ENCODE assay signal across 13 cellular contexts in the genomic region with DNA sequence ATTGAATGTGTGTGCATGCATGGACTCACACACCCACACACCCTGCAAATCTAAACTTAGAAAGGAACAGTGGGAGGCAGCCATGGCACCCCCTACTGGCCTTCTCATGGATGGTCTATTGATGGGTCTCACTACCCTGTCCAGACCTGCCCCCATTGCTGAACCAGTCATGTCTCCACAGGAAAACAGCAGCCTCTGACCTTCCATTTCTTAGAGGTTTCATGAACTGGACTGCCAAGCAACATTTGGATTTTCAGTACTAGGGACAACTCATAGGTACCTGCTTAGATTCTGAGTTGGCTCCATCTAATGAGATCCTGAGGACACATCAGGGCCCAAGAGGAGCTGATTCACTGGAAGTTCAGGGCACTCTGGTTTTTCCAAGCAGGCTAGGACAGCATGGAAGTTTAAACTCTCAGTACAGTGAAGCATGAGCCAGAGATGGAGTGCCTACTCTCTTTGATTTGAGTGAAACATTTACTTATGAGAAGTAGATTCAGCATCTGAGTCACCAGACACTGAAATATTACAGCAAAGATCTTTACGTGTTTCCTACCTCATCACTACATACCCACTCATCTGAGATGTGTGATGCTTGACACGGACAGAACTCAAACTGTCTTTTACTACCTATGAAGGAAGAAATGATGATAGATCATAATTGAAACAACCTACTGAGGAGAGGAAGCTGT.
DNase-seq lines count a peak whose midpoint lies in the region; ATAC-seq, FAIRE-seq and TF ChIP-seq lines count a peak whose summit lies in the region.
"Had no signal": no experiment of that assay in that cellular context is flagged by ENCODE, and none has a peak within 500 bp of the region (broad histone marks: within the 10 kb centered on the region; RNA-seq: fewer than 3 reads in every experiment).

No MANE protein-coding gene starts in this region.

- H3K9me3 Mint-ChIP-seq in CD4-positive, CD25-positive, alpha-beta regulatory T cell = peaks cover 3 to 21% (median 15%) of the 10 kb centered on the region in 7 donors

- no peak overlapping the region for H2AK5ac ChIP-seq in trophoblast cell (ENCODE audit: low read length)

- peak overlapping the region; percentile 29 for H2BK12ac ChIP-seq in trophoblast cell (ENCODE audit: low read length)

- H3K4ac ChIP-seq in trophoblast cell (ENCODE audit: low read depth, low read length) = no peak overlapping the region

- H3K36me3 Mint-ChIP-seq in CD4-positive, CD25-positive, alpha-beta regulatory T cell = no peaks in the 10 kb centered on the region

- no peak overlapping the region for H3K4me3 ChIP-seq in CD4-positive, CD25-positive, alpha-beta regulatory T cell (ENCODE audit: low read depth, low read length)
- H3K4me3 ChIP-seq in HFF-Myc (replicated peaks; ENCODE audit: low read depth, low read length) = no peak overlapping the region
- H3K4me3 ChIP-seq in brain microvascular endothelial cell (ENCODE audit: low read depth, low read length) = no peak overlapping the region
- no peak overlapping the region for H3K4me3 ChIP-seq in trophoblast cell (ENCODE audit: low read depth, low read length)

- peak overlapping the region; percentile 2 for H2BK120ac ChIP-seq in trophoblast cell (ENCODE audit: insufficient read depth, low read length, poor library complexity)

- no peak overlapping the region for H2BK5ac ChIP-seq in trophoblast cell (ENCODE audit: low read depth, low read length, poor library complexity)

- peak overlapping the region in 1 of 3 donors; percentile 14 for H3K27ac Mint-ChIP-seq in CD4-positive, CD25-positive, alpha-beta regulatory T cell

- H3K18ac ChIP-seq in trophoblast cell (ENCODE audit: low read length) = no peak overlapping the region

- H3K9me3 ChIP-seq in CD4-positive, CD25-positive, alpha-beta regulatory T cell (ENCODE audit: control insufficient read depth in 2 of 2, low read length in 2 of 2) = peaks cover 5 to 19% of the 10 kb centered on the region in 2 experiments
- H3K9me3 ChIP-seq in trophoblast cell (ENCODE audit: insufficient read depth, low read depth, low read length) = peaks cover 5% of the 10 kb centered on the region
- H3K9me3 ChIP-seq: neutrophil had no signal

- H2AFZ ChIP-seq in trophoblast cell (ENCODE audit: insufficient read depth, low read length, poor library complexity) = no peak overlapping the region

- peaks cover 4 to 19% (median 11%) of the 10 kb centered on the region in 4 donors for H3K4me1 Mint-ChIP-seq in CD4-positive, CD25-positive, alpha-beta regulatory T cell

- H3K27me3 Mint-ChIP-seq in CD4-positive, CD25-positive, alpha-beta regulatory T cell = no peaks in the 10 kb centered on the region

- no peak overlapping the region for H4K12ac ChIP-seq in trophoblast cell (ENCODE audit: low read depth, low read length)

- DNase-seq in CD4-positive, CD25-positive, alpha-beta regulatory T cell = peak in 1 of 3 donors; percentile 28
- DNase-seq in HFF-Myc (ENCODE audit: extremely low read depth, low read depth) = no peak
- peak; percentile 11 for DNase-seq in brain microvascular endothelial cell
- peak; percentile 22 to 48 for DNase-seq in trophoblast cell
- no peak for DNase-seq in HuH-7 (ENCODE audit: low spot score)
- DNase-seq in HTR-8/SVneo (ENCODE audit: insufficient read length, low spot score) = no peak
- DNase-seq: GF-D8, islet precursor cell had no signal

- H3K27ac ChIP-seq in CD4-positive, CD25-positive, alpha-beta regulatory T cell (ENCODE audit: insufficient read depth, low read length, poor library complexity, severe bottlenecking) = no peak overlapping the region
- H3K27ac ChIP-seq in brain microvascular endothelial cell = peak overlapping the region; percentile 88
- no peak overlapping the region for H3K27ac ChIP-seq in trophoblast cell (ENCODE audit: low read depth, low read length)
- H3K27ac ChIP-seq: neutrophil had no signal

- peak overlapping the region; percentile 19 for H4K91ac ChIP-seq in trophoblast cell (ENCODE audit: low read depth, low read length)

- H3K4me3 Mint-ChIP-seq in CD4-positive, CD25-positive, alpha-beta regulatory T cell = peak overlapping the region in 1 of 4 donors; percentile 68

- no peaks in the 10 kb centered on the region for H3K79me2 ChIP-seq in trophoblast cell (ENCODE audit: control insufficient read depth, insufficient read depth, low read length, poor library complexity)

- no peak overlapping the region for H3K9ac ChIP-seq in trophoblast cell (ENCODE audit: low read length)

- H3K36me3 ChIP-seq in CD4-positive, CD25-positive, alpha-beta regulatory T cell (ENCODE audit: control insufficient read depth, insufficient read depth, low read length) = no peaks in the 10 kb centered on the region
- H3K36me3 ChIP-seq in brain microvascular endothelial cell (replicated peaks) = no peaks in the 10 kb centered on the region
- H3K36me3 ChIP-seq in trophoblast cell (ENCODE audit: control insufficient read depth in 1 of 2, insufficient read depth in 2 of 2, low read length in 2 of 2) = peaks cover 2 to 3% of the 10 kb centered on the region in 2 experiments
- H3K36me3 ChIP-seq: neutrophil had no signal

- no CpG with 5 or more reads among the region's 2 CpGs for WGBS in trophoblast cell (ENCODE audit: extremely low coverage, insufficient coverage, insufficient read length)

- in situ Hi-C loops in brain microvascular endothelial cell (cut with HindIII; ENCODE audit: low pct_ligation_motif_present, low sequenced_read_pairs) = no loop called here

- H3K23ac ChIP-seq in trophoblast cell (ENCODE audit: low read length) = no peak overlapping the region

- H3K79me1 ChIP-seq in trophoblast cell (ENCODE audit: low read length) = peaks cover 4% of the 10 kb centered on the region

- H4K8ac ChIP-seq in trophoblast cell (ENCODE audit: low read depth, low read length) = no peak overlapping the region

- peak; percentile 5 for TF ChIP-seq CTCF in HFF-Myc (IDR thresholded peaks at IDR 0.05; ENCODE audit: low read depth, low read length, missing control alignments)
- TF ChIP-seq CTCF in brain microvascular endothelial cell (IDR thresholded peaks at IDR 0.05; ENCODE audit: low read depth, low read length, missing control alignments) = peak; percentile 47

- H3K27me3 ChIP-seq in CD4-positive, CD25-positive, alpha-beta regulatory T cell (ENCODE audit: control insufficient read depth, insufficient read depth, low read length) = no peaks in the 10 kb centered on the region
- no peaks in the 10 kb centered on the region for H3K27me3 ChIP-seq in brain microvascular endothelial cell (replicated peaks)
- H3K27me3 ChIP-seq in trophoblast cell (ENCODE audit: insufficient read depth, low read length) = no peaks in the 10 kb centered on the region
- H3K27me3 ChIP-seq: neutrophil had no signal

- no peak overlapping the region for H3K14ac ChIP-seq in trophoblast cell (ENCODE audit: low read length)

- FAIRE-seq in HTR-8/SVneo (lab: Jason Lieb, UNC) = no peak
- FAIRE-seq: endometrium, H1, urothelium cell line had no signal

- H3K4me2 ChIP-seq in trophoblast cell (ENCODE audit: low read length) = no peak overlapping the region

- ATAC-seq in CD4-positive, CD25-positive, alpha-beta regulatory T cell (ENCODE audit: low read depth in 2 of 2) = peak; percentile 78 to 82
- ATAC-seq in GM18907 (IDR thresholded peaks at IDR 0.05; ENCODE audit: unreplicated experiment) = no peak

- H3K4me1 ChIP-seq in CD4-positive, CD25-positive, alpha-beta regulatory T cell (ENCODE audit: control insufficient read depth, insufficient read depth, low read length, poor library complexity, severe bottlenecking) = no peaks in the 10 kb centered on the region
- H3K4me1 ChIP-seq in trophoblast cell (ENCODE audit: control insufficient read depth in 1 of 2, insufficient read depth in 2 of 2, low read length in 2 of 2) = no peaks in the 10 kb centered on the region

Comparison
In these comparisons a context has a peak if more than half of its experiments do, and no peak if none do; other contexts are left out.
1. DNase-seq: peak in brain microvascular endothelial cell (single experiment) and trophoblast cell (2 of 2); none in HFF-Myc (single experiment), HuH-7 (single experiment) and HTR-8/SVneo (single experiment).